ENCODE assay signal across 29 cellular contexts in genomic region chr20:46261456-46262253, GRCh38. TPM values are rescaled to one million over a fixed set of nuclear protein-coding genes. Genes with fewer than 3 reads are reported as not detected.
DNase-seq lines count a peak whose midpoint lies in the region; ATAC-seq and TF ChIP-seq lines count a peak whose summit lies in the region.
"Had no signal": no experiment of that assay in that cellular context is flagged by ENCODE, and none has a peak within 500 bp of the region (broad histone marks: within the 10 kb centered on the region; RNA-seq: fewer than 3 reads in every experiment).

No MANE protein-coding gene starts in this region.

- no peak for DNase-seq in Right ventricle myocardium inferior (ENCODE audit: missing footprints)
- no peak for DNase-seq in cardiac septum (ENCODE audit: low spot score)
- no peak for DNase-seq in naive thymus-derived CD4-positive, alpha-beta T cell
- DNase-seq in DMS153 treated with DMSO at 0.1 percent for 48 hours (lab: John Stamatoyannopoulos, UW; ENCODE audit: unreplicated experiment) = no peak
- DNase-seq in stimulated activated CD4-positive, alpha-beta T cell treated with anti-CD3 and anti-CD28 coated beads, Interleukin-2, amount 100 ng/mL, for 24 hours = no peak
- DNase-seq: activated CD4-positive, alpha-beta T cell treated with anti-CD3 and anti-CD28 coated beads, Interleukin-2, amount 50 U/mL, for 1 hour; activated CD8-positive, alpha-beta memory T cell treated with anti-CD3 and anti-CD28 coated beads, Interleukin-2, amount 10 ng/mL, durations not matched to agents 7 days and 5 days; activated naive CD4-positive, alpha-beta T cell treated with anti-CD3 and anti-CD28 coated beads, Interleukin-2, amount 10 ng/mL, durations not matched to agents 7 days and 5 days; activated T-cell treated with anti-CD3 and anti-CD28 coated beads, Interleukin-2, amount 50 U/mL, for 72 hours; amygdala; cortex of kidney; foreskin melanocyte; natural killer cell; NCI-H2029 treated with DMSO at 0.1 percent for 48 hours; NCI-H510A; spleen; stimulated activated CD4-positive, alpha-beta T cell treated with anti-CD3 and anti-CD28 coated beads, Interleukin-4, amount 100 ng/mL, for 1 hour; T1000 had no signal

- no peak overlapping the region for H3K27ac ChIP-seq in naive thymus-derived CD4-positive, alpha-beta T cell (ENCODE audit: low read depth, low read length)
- H3K27ac ChIP-seq: breast epithelium, hepatocyte, spleen, suprapubic skin had no signal

- no peaks in the 10 kb centered on the region for H3K27me3 ChIP-seq in naive thymus-derived CD4-positive, alpha-beta T cell (ENCODE audit: control insufficient read depth in 2 of 2, insufficient read depth in 2 of 2, low read length in 2 of 2)

- H3K36me3 ChIP-seq in naive thymus-derived CD4-positive, alpha-beta T cell (ENCODE audit: control insufficient read depth in 2 of 3, insufficient read depth in 3 of 3, low read length in 3 of 3) = no peaks in the 10 kb centered on the region
- H3K36me3 ChIP-seq: breast epithelium, spleen, suprapubic skin had no signal

- peaks cover 13 to 59% (median 38%) of the 10 kb centered on the region in 5 donors for H3K27me3 Mint-ChIP-seq in naive thymus-derived CD4-positive, alpha-beta T cell

- H3K9me3 Mint-ChIP-seq in naive thymus-derived CD4-positive, alpha-beta T cell = peaks cover 0 to 5% (median 0%) of the 10 kb centered on the region in 11 donors
- H3K9me3 Mint-ChIP-seq: mesothelial cell of epicardium had no signal

- CTCF ChIA-PET in naive thymus-derived CD4-positive, alpha-beta T cell (lab: Charles Lee) = no interaction called here

- no peaks in the 10 kb centered on the region for H3K9me3 ChIP-seq in naive thymus-derived CD4-positive, alpha-beta T cell (ENCODE audit: control insufficient read depth in 2 of 3, low read length in 3 of 3)
- H3K9me3 ChIP-seq: breast epithelium, spleen, suprapubic skin had no signal

- H3K4me3 Mint-ChIP-seq in naive thymus-derived CD4-positive, alpha-beta T cell = no peak overlapping the region
- H3K4me3 Mint-ChIP-seq: activated CD8-positive, alpha-beta memory T cell treated with anti-CD3 and anti-CD28 coated beads, Interleukin-2, amount 10 ng/mL, durations not matched to agents 7 days and 5 days; activated naive CD4-positive, alpha-beta T cell treated with anti-CD3 and anti-CD28 coated beads, Interleukin-2, amount 10 ng/mL, durations not matched to agents 7 days and 5 days; activated T-cell treated with anti-CD3 and anti-CD28 coated beads, Interleukin-2, amount 50 U/mL, for 72 hours; mesothelial cell of epicardium; natural killer cell; stimulated activated memory B cell treated with anti-CD40 and anti-IgM and Interleukin-4, amounts not matched to agents 10 μg/mL and 1 μg/mL and 100 μg/mL, for 72 hours had no signal

- TF ChIP-seq EP300 in Ishikawa (IDR thresholded peaks at IDR 0.05; ENCODE audit: borderline replicate concordance) = no peak

- H3K27ac Mint-ChIP-seq in naive thymus-derived CD4-positive, alpha-beta T cell = no peak overlapping the region
- H3K27ac Mint-ChIP-seq: activated CD8-positive, alpha-beta memory T cell treated with anti-CD3 and anti-CD28 coated beads, Interleukin-2, amount 10 ng/mL, durations not matched to agents 7 days and 5 days; activated naive CD4-positive, alpha-beta T cell treated with anti-CD3 and anti-CD28 coated beads, Interleukin-2, amount 10 ng/mL, durations not matched to agents 7 days and 5 days; activated T-cell treated with anti-CD3 and anti-CD28 coated beads, Interleukin-2, amount 50 U/mL, for 72 hours; mesothelial cell of epicardium; natural killer cell; stimulated activated memory B cell treated with anti-CD40 and anti-IgM and Interleukin-4, amounts not matched to agents 10 μg/mL and 1 μg/mL and 100 μg/mL, for 72 hours had no signal

- intact Hi-C loops in Right ventricle myocardium inferior (cut with DNase I) (loop anchor here (2.0 kb wide), 1 partner anchor 43 kb away; no protein-coding TSS in a partner anchor), cardiac septum (cut with DNase I) (no loop called here)
- intact Hi-C loops in naive thymus-derived CD4-positive, alpha-beta T cell (cut with micrococcal nuclease) = no loop called here

- peak; percentile 27 for ATAC-seq in Right ventricle myocardium inferior
- ATAC-seq in naive thymus-derived CD4-positive, alpha-beta T cell = no peak
- ATAC-seq: activated CD8-positive, alpha-beta memory T cell treated with anti-CD3 and anti-CD28 coated beads, Interleukin-2, amount 10 ng/mL, durations not matched to agents 7 days and 5 days; activated T-cell treated with anti-CD3 and anti-CD28 coated beads, Interleukin-2, amount 50 U/mL, for 72 hours; esophagus mucosa; natural killer cell; stimulated activated memory B cell treated with anti-CD40 and anti-IgM and Interleukin-4, amounts not matched to agents 10 μg/mL and 1 μg/mL and 100 μg/mL, for 72 hours had no signal

- no peak for TF ChIP-seq RAD21 in Ishikawa (IDR thresholded peaks at IDR 0.05; ENCODE audit: low read depth)

- no peak overlapping the region for H3K4me3 ChIP-seq in naive thymus-derived CD4-positive, alpha-beta T cell (ENCODE audit: low read length)
- H3K4me3 ChIP-seq: breast epithelium, hepatocyte, spleen, suprapubic skin had no signal

- H3K36me3 Mint-ChIP-seq in naive thymus-derived CD4-positive, alpha-beta T cell = no peaks in the 10 kb centered on the region
- H3K36me3 Mint-ChIP-seq: activated CD8-positive, alpha-beta memory T cell treated with anti-CD3 and anti-CD28 coated beads, Interleukin-2, amount 10 ng/mL, durations not matched to agents 7 days and 5 days; activated naive CD4-positive, alpha-beta T cell treated with anti-CD3 and anti-CD28 coated beads, Interleukin-2, amount 10 ng/mL, durations not matched to agents 7 days and 5 days; mesothelial cell of epicardium; natural killer cell; stimulated activated memory B cell treated with anti-CD40 and anti-IgM and Interleukin-4, amounts not matched to agents 10 μg/mL and 1 μg/mL and 100 μg/mL, for 72 hours had no signal

- no peaks in the 10 kb centered on the region for H3K4me1 ChIP-seq in naive thymus-derived CD4-positive, alpha-beta T cell (ENCODE audit: control insufficient read depth in 2 of 2, insufficient read depth in 2 of 2, low read length in 2 of 2)
- H3K4me1 ChIP-seq: breast epithelium, suprapubic skin had no signal

- no peaks in the 10 kb centered on the region for H3K4me1 Mint-ChIP-seq in naive thymus-derived CD4-positive, alpha-beta T cell
- H3K4me1 Mint-ChIP-seq: activated CD8-positive, alpha-beta memory T cell treated with anti-CD3 and anti-CD28 coated beads, Interleukin-2, amount 10 ng/mL, durations not matched to agents 7 days and 5 days; activated naive CD4-positive, alpha-beta T cell treated with anti-CD3 and anti-CD28 coated beads, Interleukin-2, amount 10 ng/mL, durations not matched to agents 7 days and 5 days; mesothelial cell of epicardium; natural killer cell; stimulated activated memory B cell treated with anti-CD40 and anti-IgM and Interleukin-4, amounts not matched to agents 10 μg/mL and 1 μg/mL and 100 μg/mL, for 72 hours had no signal

- POLR2A ChIA-PET in naive thymus-derived CD4-positive, alpha-beta T cell (lab: Charles Lee) = no interaction called here

TF ChIP-seq in Ishikawa, 13 proteins besides CTCF, POLR2A, EP300 and RAD21 (continues in another document):
- TF ChIP-seq ZBTB7A (IDR thresholded peaks at IDR 0.05; ENCODE audit: low read depth) (no peak), TAF1 (IDR thresholded peaks at IDR 0.05; ENCODE audit: low read depth) (no peak)

TF ChIP-seq in PFSK-1, 5 proteins besides CTCF, POLR2A, EP300 and RAD21:
- TF ChIP-seq POLR2AphosphoS5 (IDR thresholded peaks at IDR 0.05; ENCODE audit: low read depth, low read length) (no peak), SIN3A (IDR thresholded peaks at IDR 0.05; ENCODE audit: borderline replicate concordance, insufficient read depth, low read length) (no peak), TAF1 (IDR thresholded peaks at IDR 0.05; ENCODE audit: borderline replicate concordance, insufficient read depth, low read length) (no peak), REST (IDR thresholded peaks at IDR 0.05; ENCODE audit: insufficient read depth in 1 of 2, low read depth in 2 of 2, low read length in 2 of 2) (peak; percentile 80 to 91), FOXP2 (optimal IDR thresholded peaks at IDR 0.05; ENCODE audit: borderline replicate concordance, extremely low read depth, extremely low read length, insufficient read depth) (no peak)

RNA-seq across cellular contexts. Expression of gene CDH22, which starts 46.6 kb away (rescaled TPM):
- 5.2 TPM for total RNA-seq in Right ventricle myocardium inferior
- total RNA-seq in cardiac septum = 0.83 TPM
- 0.11 TPM for polyA plus RNA-seq in PFSK-1 (2012; ENCODE audit: insufficient read length, low read depth)
- not detected for total RNA-seq in naive thymus-derived CD4-positive, alpha-beta T cell
- not detected for polyA plus RNA-seq in naive thymus-derived CD4-positive, alpha-beta T cell
- total RNA-seq: activated CD8-positive, alpha-beta memory T cell treated with anti-CD3 and anti-CD28 coated beads, Interleukin-2, amount 10 ng/mL, durations not matched to agents 7 days and 5 days; activated T-cell treated with anti-CD3 and anti-CD28 coated beads, Interleukin-2, amount 50 U/mL, for 72 hours; hepatocyte; HT-29; natural killer cell; osteoblast; renal cortical epithelial cell; spleen had no signal
- polyA plus RNA-seq: hepatocyte, spleen had no signal
